ENCODE assay signal across 8 cellular contexts in genomic region chr2:20186078-20186854, GRCh38. TPM values are rescaled to one million over a fixed set of nuclear protein-coding genes. Genes with fewer than 3 reads are reported as not detected.
DNase-seq lines count a peak whose midpoint lies in the region; ATAC-seq, FAIRE-seq and TF ChIP-seq lines count a peak whose summit lies in the region.

No MANE protein-coding gene starts in this region.

- no peak for TF ChIP-seq CTCF in K562 (IDR thresholded peaks at IDR 0.05 in 2 of 3, conservative IDR thresholded peaks at IDR 0.05 in 1 of 3; ENCODE audit: insufficient read depth in 2 of 3, low read depth in 1 of 3, low read length in 3 of 3)
- TF ChIP-seq CTCF in CD4-positive, alpha-beta T cell (IDR thresholded peaks at IDR 0.05), result no peak
- no peak for TF ChIP-seq CTCF in gastrocnemius medialis (IDR thresholded peaks at IDR 0.05 in 4 of 5, conservative IDR thresholded peaks at IDR 0.05 in 1 of 5)

- H3K36me3 Mint-ChIP-seq in CD4-positive, alpha-beta T cell (ENCODE audit: low read depth), result no peaks in the 10 kb centered on the region

- BruUV-seq in K562 (replicated peaks; lab: Mats Ljungman, UMichigan), result TSS peak; percentile 84

- H3K27ac ChIP-seq in Karpas-422 (ENCODE audit: low read length) (no peak overlapping the region), K562 (ENCODE audit: extremely low read depth, low read depth, low read length) (peak overlapping the region; percentile 70; the same call in 2 of the 3 replicates), muscle layer of duodenum (ENCODE audit: low read length) (peak overlapping the region; percentile 45), gastrocnemius medialis (no peak overlapping the region)
- H3K27ac ChIP-seq in CD4-positive, alpha-beta T cell (ENCODE audit: low read depth, low read length), result no peak overlapping the region

- H3K27me3 Mint-ChIP-seq in CD4-positive, alpha-beta T cell, result no peaks in the 10 kb centered on the region

- peak overlapping the region; percentile 43; the same call in 1 of the 2 replicates for H3K4me3 ChIP-seq in Karpas-422 (ENCODE audit: low read length)
- no peak overlapping the region for H3K4me3 ChIP-seq in K562
- H3K4me3 ChIP-seq in muscle layer of duodenum (ENCODE audit: low read depth in 1 of 2, low read length in 2 of 2), result no peak overlapping the region
- no peak overlapping the region for H3K4me3 ChIP-seq in gastrocnemius medialis

- H3K27ac Mint-ChIP-seq in CD4-positive, alpha-beta T cell, result no peak overlapping the region

- peak; percentile 65 for FAIRE-seq in K562 (lab: Jason Lieb, UNC)

- H3K36me3 ChIP-seq in Karpas-422 (ENCODE audit: insufficient read depth, low read length), result no peaks in the 10 kb centered on the region
- H3K36me3 ChIP-seq in K562 (ENCODE audit: control insufficient read depth, insufficient read depth, low read length), result no peaks in the 10 kb centered on the region
- H3K36me3 ChIP-seq in muscle layer of duodenum (ENCODE audit: control insufficient read depth in 1 of 2, insufficient read depth in 2 of 2, low read length in 2 of 2), result no peaks in the 10 kb centered on the region
- no peaks in the 10 kb centered on the region for H3K36me3 ChIP-seq in gastrocnemius medialis

- H3K27me3 ChIP-seq in Karpas-422 (ENCODE audit: low read length), result no peaks in the 10 kb centered on the region
- H3K27me3 ChIP-seq in K562 (ENCODE audit: control insufficient read depth in 2 of 2, insufficient read depth in 2 of 2, low read length in 2 of 2), result peaks cover 0 to 8% of the 10 kb centered on the region in 2 experiments; a peak in 1 of 5 replicates
- H3K27me3 ChIP-seq in muscle layer of duodenum (ENCODE audit: low read depth, low read length), result no peaks in the 10 kb centered on the region
- peaks cover 6% of the 10 kb centered on the region for H3K27me3 ChIP-seq in CD4-positive, alpha-beta T cell (ENCODE audit: control insufficient read depth, insufficient read depth, low read length)
- no peaks in the 10 kb centered on the region for H3K27me3 ChIP-seq in gastrocnemius medialis

- H3K9me1 ChIP-seq in K562 (ENCODE audit: control insufficient read depth, insufficient read depth, low read length), result no peaks in the 10 kb centered on the region

- ATAC-seq in K562, result peak; percentile 67
- no peak for ATAC-seq in CD4-positive, alpha-beta T cell (ENCODE audit: poor library complexity)
- no peak for ATAC-seq in gastrocnemius medialis
- ATAC-seq in GM21390 (IDR thresholded peaks at IDR 0.05; ENCODE audit: unreplicated experiment), result no peak
- no peak for ATAC-seq in HG03565 (IDR thresholded peaks at IDR 0.05; ENCODE audit: unreplicated experiment)

- DNase-seq in CMK (ENCODE audit: low read depth) (peak; percentile 24), Karpas-422 (peak; percentile 91), K562 (ENCODE audit: extremely low read depth in 1 of 4, low spot score in 3 of 4) (peak; percentile 64 to 73 (median 68)), gastrocnemius medialis (no peak)
- no peak for DNase-seq in CD4-positive, alpha-beta T cell

- H3K4me2 ChIP-seq in Karpas-422 (ENCODE audit: low read depth, low read length, poor library complexity, severe bottlenecking) (peak overlapping the region; percentile 56), K562 (ENCODE audit: insufficient read depth, low read length) (peak overlapping the region; percentile 27)

- H3K9me3 ChIP-seq in Karpas-422 (ENCODE audit: low read length) (no peaks in the 10 kb centered on the region), K562 (replicated peaks; ENCODE audit: control insufficient read depth, insufficient read depth, low read depth, low read length) (no peaks in the 10 kb centered on the region), muscle layer of duodenum (ENCODE audit: control insufficient read depth in 1 of 2, low read length in 2 of 2) (no peaks in the 10 kb centered on the region), gastrocnemius medialis (no peaks in the 10 kb centered on the region)
- H3K9me3 ChIP-seq in CD4-positive, alpha-beta T cell (ENCODE audit: control insufficient read depth, low read length), result no peaks in the 10 kb centered on the region

- intact Hi-C loops in K562 (cut with micrococcal nuclease) (no loop called here), gastrocnemius medialis (cut with DNase I; ENCODE audit: low total_unique reads) (no loop called here)
- intact Hi-C loops in CD4-positive, alpha-beta T cell (cut with DNase I, micrococcal nuclease), result no loop called here

- H2AFZ ChIP-seq in Karpas-422 (ENCODE audit: low read length), result peak overlapping the region; percentile 84
- peak overlapping the region; percentile 81 for H2AFZ ChIP-seq in K562 (ENCODE audit: low read depth, low read length)

- H3K9me2 ChIP-seq in Karpas-422 (replicated peaks; ENCODE audit: insufficient read depth, low read length), result no peaks in the 10 kb centered on the region

- in situ Hi-C loops in K562 (cut with MboI) (no loop called here), gastrocnemius medialis (cut with MboI; ENCODE audit: low sequenced_read_pairs in 4 of 4) (no loop called here)

- TF ChIP-seq RAD21 in K562 (CRISPR knock-in tag; conservative IDR thresholded peaks at IDR 0.05 in 1 of 2, IDR thresholded peaks at IDR 0.05 in 1 of 2), result no peak

- H4K20me1 ChIP-seq in Karpas-422 (ENCODE audit: insufficient read depth, low read depth, low read length) (no peaks in the 10 kb centered on the region), K562 (replicated peaks; ENCODE audit: control insufficient read depth, insufficient read depth, low read length) (no peaks in the 10 kb centered on the region)

- no peaks in the 10 kb centered on the region for H3K79me2 ChIP-seq in Karpas-422 (ENCODE audit: low read length)
- no peaks in the 10 kb centered on the region for H3K79me2 ChIP-seq in K562 (ENCODE audit: control insufficient read depth, insufficient read depth, low read length)

- TF ChIP-seq EP300 in K562 (IDR thresholded peaks at IDR 0.05; ENCODE audit: low read length), result peak; percentile 25; the same call in 1 of the 2 replicates

- H3K9me3 Mint-ChIP-seq in CD4-positive, alpha-beta T cell, result no peaks in the 10 kb centered on the region

- H3K9ac ChIP-seq in Karpas-422 (ENCODE audit: low read length) (peak overlapping the region; percentile 53), K562 (ENCODE audit: insufficient read depth in 1 of 2, low read depth in 2 of 2, low read length in 2 of 2) (peak overlapping the region; percentile 25 to 84; a peak in 3 of 4 replicates)

- WGBS in K562 (ENCODE audit: insufficient coverage, low coverage, missing lambda C conversion rate), result 40% methylated on average over 12 of the region's 13 CpGs

- peaks cover 22% of the 10 kb centered on the region for H3K4me1 ChIP-seq in Karpas-422 (ENCODE audit: low read length)
- H3K4me1 ChIP-seq in K562 (replicated peaks in 1 of 2; ENCODE audit: control insufficient read depth in 2 of 2, insufficient read depth in 2 of 2, low read length in 2 of 2), result peaks cover 27 to 30% of the 10 kb centered on the region in 2 experiments
- no peaks in the 10 kb centered on the region for H3K4me1 ChIP-seq in muscle layer of duodenum (ENCODE audit: control insufficient read depth in 1 of 2, insufficient read depth in 2 of 2, low read length in 2 of 2)
- H3K4me1 ChIP-seq in gastrocnemius medialis, result no peaks in the 10 kb centered on the region

- no peaks in the 10 kb centered on the region for H3K4me1 Mint-ChIP-seq in CD4-positive, alpha-beta T cell (ENCODE audit: low read depth)

- no peak overlapping the region for H3K4me3 Mint-ChIP-seq in CD4-positive, alpha-beta T cell

- TF ChIP-seq POLR2A in K562 (conservative IDR thresholded peaks at IDR 0.05) (no peak), gastrocnemius medialis (IDR thresholded peaks at IDR 0.05) (no peak)

- CTCF ChIA-PET in K562 (lab: Yijun Ruan, JAX; ENCODE audit: low intra/inter-chr PET ratio), result no interaction called here
- CTCF ChIA-PET in CD4-positive, alpha-beta T cell (lab: Charles Lee), result no interaction called here

- POLR2A ChIA-PET in K562 (lab: Yijun Ruan, JAX), result interaction anchor here (0.6 to 1.4 kb wide), 3 partner anchors 12 to 161 kb away, joined by 3 to 8 read pairs (median 3); no protein-coding TSS in a partner anchor
- POLR2A ChIA-PET in CD4-positive, alpha-beta T cell (lab: Charles Lee), result no interaction called here

TF ChIP-seq in K562, 482 proteins besides CTCF, POLR2A, EP300 and RAD21 (continues in another document):
- TF ChIP-seq ZC3H4 (CRISPR knock-in tag; IDR thresholded peaks at IDR 0.05; ENCODE audit: borderline replicate concordance) (peak; percentile 14; the same call in 1 of the 2 replicates), PURB (CRISPR knock-in tag; IDR thresholded peaks at IDR 0.05; ENCODE audit: low read depth) (no peak), NR2F6 (CRISPR knock-in tag; IDR thresholded peaks at IDR 0.05) (no peak)

RNA-seq across cellular contexts. Expression of gene SDC1, which starts 38.7 kb away (rescaled TPM):
- total RNA-seq in Karpas-422 (2014; rRNA removed; shearing (Covaris generic); ENCODE audit: low replicate concordance), result 11.5 and 25.1 TPM in 2 replicates
- 0.28 and 0.90 TPM in 2 replicates for total RNA-seq in K562 (2011; cell fraction: chromatin; rRNA removed; ENCODE audit: low replicate concordance)
- total RNA-seq in K562 (2011; cell fraction: nucleolus; rRNA removed), result 0.39 and 1.3 TPM in 2 replicates
- 0.37 and 0.46 TPM in 2 replicates for total RNA-seq in K562 (2011; cell fraction: nucleoplasm; rRNA removed)
- total RNA-seq in K562 (2014; rRNA removed) (1.5 and 1.7 TPM in 2 replicates), K562 (2014; rRNA removed; fragmentation: Illumina TruSeq; extraction: Trizol) (0.35 and 0.40 TPM in 2 replicates), K562 (2015; rRNA removed; fragmentation: Illumina TruSeq; extraction: Trizol) (1.4 and 1.6 TPM in 2 replicates), K562 (2021) (2.7 TPM in 2 replicates), gastrocnemius medialis (1 to 10 TPM in 2 of 4 donors, under 1 TPM in 1, not detected in 1; 0.41 to 1.2 (median 1.2) TPM)
- polyA plus RNA-seq in K562 (2011; rRNA removed) (0.39 and 2.7 TPM in 2 replicates), K562 (2014; fragmentation: Illumina TruSeq; extraction: Trizol) (0.49 and 1.2 TPM in 2 replicates), K562 (2014; fragmentation: Nextera tagmentation; extraction: Ambion mirVana) (under 1 TPM; 0.06 to 0.14 TPM), K562 (2014; rRNA removed) (1.1 and 1.8 TPM in 2 replicates)
- polyA plus RNA-seq in K562 (2011; cell fraction: cytosol; rRNA removed), result 2.3 and 2.9 TPM in 2 replicates
- 0.34 and 2.7 TPM in 2 replicates for polyA plus RNA-seq in K562 (2011; cell fraction: nucleus; rRNA removed)
- 0.86 and 0.90 TPM in 2 replicates for polyA plus RNA-seq in K562 (2012)
- 0.39 and 1.3 TPM in 2 replicates for polyA minus RNA-seq in K562 (2011; rRNA and poly(A)+ RNA removed)
- polyA minus RNA-seq in K562 (2011; cell fraction: cytosol; rRNA and poly(A)+ RNA removed), result 0.57 and 3.1 TPM in 2 replicates
- 0.13 and 0.56 TPM in 2 replicates for polyA minus RNA-seq in K562 (2011; cell fraction: nucleus; rRNA and poly(A)+ RNA removed)
- total RNA-seq in CD4-positive, alpha-beta T cell, result not detected

Comparison
In these comparisons a context has a peak if more than half of its experiments do, and no peak if none do; other contexts are left out.
1. DNase-seq: peak in CMK (single experiment), Karpas-422 (single experiment) and K562 (4 of 4); none in CD4-positive, alpha-beta T cell (0 of 10) and gastrocnemius medialis (0 of 2).
2. H3K27ac ChIP-seq: peak in K562 (single experiment) and muscle layer of duodenum (single experiment); none in Karpas-422 (single experiment), CD4-positive, alpha-beta T cell (single experiment) and gastrocnemius medialis (0 of 4).